In genomic region chr14:31935406-31935805, GRCh38 we compare ENCODE assay signal across 13 cellular contexts.
A peak's percentile ranks its signal among the peaks of the same experiment; 100 is the strongest.
DNase-seq lines count a peak whose midpoint lies in the region; TF ChIP-seq lines count a peak whose summit lies in the region.
"Had no signal": no experiment of that assay in that cellular context is flagged by ENCODE, and none has a peak within 500 bp of the region (broad histone marks: within the 10 kb centered on the region; RNA-seq: fewer than 3 reads in every experiment).

No MANE protein-coding gene starts in this region.

- H3K27me3 ChIP-seq in trophoblast cell (ENCODE audit: insufficient read depth, low read length): no peaks in the 10 kb centered on the region
- H3K27me3 ChIP-seq: heart right ventricle had no signal

- no peak overlapping the region for H3K9ac ChIP-seq in trophoblast cell (ENCODE audit: low read length)

- no peaks in the 10 kb centered on the region for H3K36me3 ChIP-seq in trophoblast cell (ENCODE audit: control insufficient read depth in 1 of 2, insufficient read depth in 2 of 2, low read length in 2 of 2)
- H3K36me3 ChIP-seq: heart right ventricle had no signal

- peaks cover 3% of the 10 kb centered on the region for H3K79me1 ChIP-seq in trophoblast cell (ENCODE audit: low read length)

- TF ChIP-seq CTCF in epithelial cell of proximal tubule (conservative IDR thresholded peaks at IDR 0.05; ENCODE audit: low read depth, low read length): peak; percentile 15

- no peak overlapping the region for H3K4me3 ChIP-seq in epithelial cell of proximal tubule (ENCODE audit: low read depth, low read length)
- H3K4me3 ChIP-seq in trophoblast cell (ENCODE audit: low read depth, low read length): no peak overlapping the region
- H3K4me3 ChIP-seq: heart right ventricle had no signal

- no peak overlapping the region for H3K4ac ChIP-seq in trophoblast cell (ENCODE audit: low read depth, low read length)

- H3K23ac ChIP-seq in trophoblast cell (ENCODE audit: low read length): no peak overlapping the region

- no CpG with 5 or more reads among the region's 3 CpGs for WGBS in trophoblast cell (ENCODE audit: extremely low coverage, insufficient coverage, insufficient read length)

- peaks cover 4 to 5% of the 10 kb centered on the region in 2 experiments for H3K4me1 ChIP-seq in trophoblast cell (ENCODE audit: control insufficient read depth in 1 of 2, insufficient read depth in 2 of 2, low read length in 2 of 2)

- no peak overlapping the region for H3K14ac ChIP-seq in trophoblast cell (ENCODE audit: low read length)

- H2AFZ ChIP-seq in trophoblast cell (ENCODE audit: insufficient read depth, low read length, poor library complexity): no peak overlapping the region

- H4K8ac ChIP-seq in trophoblast cell (ENCODE audit: low read depth, low read length): no peak overlapping the region

- DNase-seq in NCI-H146 (lab: John Stamatoyannopoulos, UW) (peak; percentile 35), NCI-H146 treated with DMSO at 0.1 percent for 48 hours (lab: John Stamatoyannopoulos, UW; ENCODE audit: unreplicated experiment) (no peak), OCI-M1 (lab: John Stamatoyannopoulos, UW) (peak; percentile 13), epithelial cell of proximal tubule (ENCODE audit: low read depth) (no peak), trophoblast cell (peak in 1 of 2 donors; percentile 24), SKM-1 treated with dmso at 0.1 percent for 144 hours (lab: John Stamatoyannopoulos, UW; ENCODE audit: unreplicated experiment) (no peak), DMS79 (lab: John Stamatoyannopoulos, UW) (no peak), GM19238 (ENCODE audit: insufficient read length, low spot score) (no peak)
- DNase-seq: central memory CD4-positive, alpha-beta T cell; effector CD4-positive, alpha-beta T cell; NCI-H1930 had no signal

- no peak overlapping the region for H3K4me2 ChIP-seq in trophoblast cell (ENCODE audit: low read length)

- H3K79me2 ChIP-seq in trophoblast cell (ENCODE audit: control insufficient read depth, insufficient read depth, low read length, poor library complexity): no peaks in the 10 kb centered on the region

- H2BK120ac ChIP-seq in trophoblast cell (ENCODE audit: insufficient read depth, low read length, poor library complexity): peak overlapping the region; percentile 29

- no peaks in the 10 kb centered on the region for H3K9me3 ChIP-seq in trophoblast cell (ENCODE audit: insufficient read depth, low read depth, low read length)
- H3K9me3 ChIP-seq: heart right ventricle had no signal

- H2BK5ac ChIP-seq in trophoblast cell (ENCODE audit: low read depth, low read length, poor library complexity): no peak overlapping the region

- H3K27ac ChIP-seq in trophoblast cell (ENCODE audit: low read depth, low read length): no peak overlapping the region
- H3K27ac ChIP-seq: 22Rv1 had no signal

- H2AK5ac ChIP-seq in trophoblast cell (ENCODE audit: low read length): no peak overlapping the region

- H2BK12ac ChIP-seq in trophoblast cell (ENCODE audit: low read length): peak overlapping the region; percentile 5

- H4K12ac ChIP-seq in trophoblast cell (ENCODE audit: low read depth, low read length): no peak overlapping the region

- peak overlapping the region; percentile 23 for H4K91ac ChIP-seq in trophoblast cell (ENCODE audit: low read depth, low read length)

- H3K18ac ChIP-seq in trophoblast cell (ENCODE audit: low read length): no peak overlapping the region

Comparison
In these comparisons a context has a peak if more than half of its experiments do, and no peak if none do; other contexts are left out.
1. DNase-seq: peak in NCI-H146 (single experiment) and OCI-M1 (single experiment); none in NCI-H146 treated with DMSO at 0.1 percent for 48 hours (single experiment), epithelial cell of proximal tubule (single experiment), SKM-1 treated with dmso at 0.1 percent for 144 hours (single experiment), DMS79 (single experiment) and GM19238 (single experiment).